In the genomic region with DNA sequence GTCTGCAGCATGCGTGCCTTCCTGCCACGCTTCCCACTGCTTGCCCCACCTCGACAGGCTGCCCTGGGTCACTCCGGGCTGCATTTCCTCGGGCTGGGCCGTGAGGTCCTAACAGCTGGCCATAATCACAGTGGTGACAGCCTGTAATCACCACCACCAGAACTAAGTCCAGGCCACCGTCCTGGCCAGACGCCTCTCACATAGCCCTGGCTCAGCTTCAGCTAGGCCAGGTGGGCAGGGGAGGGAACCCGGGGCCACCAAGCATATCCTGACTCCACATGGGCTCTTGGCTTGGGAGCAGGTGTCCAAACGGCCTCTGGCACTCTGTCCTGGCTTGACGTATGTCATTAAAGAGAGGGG, we compare ENCODE assay signal across 19 cellular contexts.
"Had no signal": no experiment of that assay in that cellular context is flagged by ENCODE, and none has a peak within 500 bp of the region (broad histone marks: within the 10 kb centered on the region; RNA-seq: fewer than 3 reads in every experiment).

No MANE protein-coding gene starts in this region.

- H3K4me2 ChIP-seq: neural progenitor cell had no signal

- ATAC-seq: activated CD8-positive, alpha-beta memory T cell treated with anti-CD3 and anti-CD28 coated beads, Interleukin-2, amount 10 ng/mL, durations not matched to agents 7 days and 5 days; gastrocnemius medialis; naive thymus-derived CD4-positive, alpha-beta T cell; SK-N-SH treated with all-trans-retinoic acid at 6 μM for 48 hours; T-cell had no signal

- H3K27me3 ChIP-seq: gastrocnemius medialis, neural progenitor cell, ovary, sigmoid colon, thyroid gland had no signal

- H2AFZ ChIP-seq: neural progenitor cell had no signal

- DNase-seq: activated B cell treated with CpG ODN at 0.5 μM for 24 hours; activated CD4-positive, alpha-beta memory T cell treated with anti-CD3 and anti-CD28 coated beads, Interleukin-2, amount 10 ng/mL, durations not matched to agents 7 days and 5 days; activated CD4-positive, alpha-beta T cell treated with anti-CD3 and anti-CD28 coated beads for 4 hours; activated CD8-positive, alpha-beta memory T cell treated with anti-CD3 and anti-CD28 coated beads, Interleukin-2, amount 10 ng/mL, durations not matched to agents 7 days and 5 days; amniotic stem cell; cortex of kidney; erythroblast; gastrocnemius medialis; head of caudate nucleus; immature natural killer cell; mesendoderm; naive thymus-derived CD4-positive, alpha-beta T cell; ovary; sigmoid colon; stimulated activated naive CD4-positive, alpha-beta T cell treated with Interleukin-2 at 50 U/mL for 16 hours; T-cell had no signal

- H3K9ac ChIP-seq: neural progenitor cell had no signal

- H3K4me1 ChIP-seq: gastrocnemius medialis, thyroid gland had no signal

- H3K4me3 ChIP-seq: gastrocnemius medialis, neural progenitor cell, ovary, sigmoid colon, thyroid gland had no signal

- H3K9me3 ChIP-seq: gastrocnemius medialis, ovary, sigmoid colon, thyroid gland had no signal

- H3K27ac ChIP-seq: gastrocnemius medialis, neural progenitor cell, ovary, sigmoid colon, thyroid gland had no signal

- H3K36me3 ChIP-seq: gastrocnemius medialis, neural progenitor cell, ovary, sigmoid colon, thyroid gland had no signal
